ENCODE assay signal across 9 cellular contexts in genomic region chr13:45206340-45206739, GRCh38. TPM values are rescaled to one million over a fixed set of nuclear protein-coding genes. Genes with fewer than 3 reads are reported as not detected.
A peak's percentile ranks its signal among the peaks of the same experiment; 100 is the strongest.
DNase-seq lines count a peak whose midpoint lies in the region; ATAC-seq and TF ChIP-seq lines count a peak whose summit lies in the region.
"Had no signal": no experiment of that assay in that cellular context is flagged by ENCODE, and none has a peak within 500 bp of the region (broad histone marks: within the 10 kb centered on the region; RNA-seq: fewer than 3 reads in every experiment).

No MANE protein-coding gene starts in this region.

- TF ChIP-seq CTCF in osteocyte (IDR thresholded peaks at IDR 0.05) (no peak), Calu3 (IDR thresholded peaks at IDR 0.05; ENCODE audit: unreplicated experiment) (no peak)

- no TSS peak for BruUV-seq in Calu3 (replicated peaks; lab: Mats Ljungman, UMichigan)

- no peak overlapping the region for H3K4me3 ChIP-seq in Karpas-422 (ENCODE audit: low read length)
- H3K4me3 ChIP-seq: right lobe of liver had no signal

- H3K27ac Mint-ChIP-seq in osteocyte (ENCODE audit: unreplicated experiment) (peak overlapping the region; percentile 85), Calu3 (ENCODE audit: unreplicated experiment) (no peak overlapping the region)

- H3K4me1 Mint-ChIP-seq in osteocyte (ENCODE audit: unreplicated experiment) (peaks cover 36% of the 10 kb centered on the region), Calu3 (ENCODE audit: low read depth, unreplicated experiment) (peaks cover 27% of the 10 kb centered on the region)

- DNase-seq in caudate nucleus (lab: John Stamatoyannopoulos, UW) (peak in 2 of 61 donors; percentile 5 to 18), osteocyte (ENCODE audit: extremely low spot score, unreplicated experiment) (no peak), Karpas-422 (no peak), NCI-H526 treated with DMSO at 0.1 percent for 48 hours (lab: John Stamatoyannopoulos, UW) (no peak), NCI-H1417 treated with DMSO at 0.1 percent for 48 hours (lab: John Stamatoyannopoulos, UW) (no peak), Calu3 (no peak)

- ATAC-seq in GM18870 (IDR thresholded peaks at IDR 0.05; ENCODE audit: unreplicated experiment) (peak; percentile 62), HG03342 (IDR thresholded peaks at IDR 0.05; ENCODE audit: unreplicated experiment) (peak; percentile 49)

- H3K36me3 Mint-ChIP-seq in osteocyte (ENCODE audit: unreplicated experiment) (peaks cover 20% of the 10 kb centered on the region), Calu3 (ENCODE audit: insufficient read depth, unreplicated experiment) (peaks cover 4% of the 10 kb centered on the region)

- H3K9me2 ChIP-seq in Karpas-422 (replicated peaks; ENCODE audit: insufficient read depth, low read length), result no peaks in the 10 kb centered on the region

- peaks cover 73% of the 10 kb centered on the region for H3K79me2 ChIP-seq in Karpas-422 (ENCODE audit: low read length)

- H3K4me2 ChIP-seq in Karpas-422 (ENCODE audit: low read depth, low read length, poor library complexity, severe bottlenecking), result no peak overlapping the region

- no peak overlapping the region for H3K9ac ChIP-seq in Karpas-422 (ENCODE audit: low read length)

- CTCF ChIA-PET in Calu3 (lab: Charles Lee), result interaction anchor here (0.7 kb wide), 1 partner anchor 64 kb away, joined by 3 read pairs; no protein-coding TSS in a partner anchor

- peaks cover 5% of the 10 kb centered on the region; the same call in 1 of the 2 replicates for H3K36me3 ChIP-seq in Karpas-422 (ENCODE audit: insufficient read depth, low read length)
- H3K36me3 ChIP-seq: right lobe of liver had no signal

- H3K27ac ChIP-seq in caudate nucleus (ENCODE audit: low read depth, low read length) (peak overlapping the region; percentile 53), Karpas-422 (ENCODE audit: low read length) (no peak overlapping the region)

- H3K27me3 Mint-ChIP-seq in osteocyte (ENCODE audit: unreplicated experiment) (no peaks in the 10 kb centered on the region), Calu3 (ENCODE audit: unreplicated experiment) (no peaks in the 10 kb centered on the region)

- H3K4me3 Mint-ChIP-seq in osteocyte (ENCODE audit: unreplicated experiment), result no peak overlapping the region
- no peak overlapping the region for H3K4me3 Mint-ChIP-seq in Calu3 (ENCODE audit: low read depth, unreplicated experiment)

- H3K27me3 ChIP-seq in Karpas-422 (ENCODE audit: low read length), result no peaks in the 10 kb centered on the region
- H3K27me3 ChIP-seq: right lobe of liver had no signal

- intact Hi-C loops in Calu3 (cut with micrococcal nuclease; ENCODE audit: unreplicated experiment), result no loop called here

- H3K9me3 ChIP-seq in Karpas-422 (ENCODE audit: low read length), result no peaks in the 10 kb centered on the region
- H3K9me3 ChIP-seq: right lobe of liver had no signal

- H3K4me1 ChIP-seq in Karpas-422 (ENCODE audit: low read length), result peaks cover 21% of the 10 kb centered on the region

- no peak overlapping the region for H2AFZ ChIP-seq in Karpas-422 (ENCODE audit: low read length)

- H3K9me3 Mint-ChIP-seq in osteocyte (ENCODE audit: unreplicated experiment) (no peaks in the 10 kb centered on the region), Calu3 (ENCODE audit: low read depth, unreplicated experiment) (no peaks in the 10 kb centered on the region)

- no peaks in the 10 kb centered on the region for H4K20me1 ChIP-seq in Karpas-422 (ENCODE audit: insufficient read depth, low read depth, low read length)

RNA-seq across cellular contexts. Expression of gene KCTD4, which starts 5.5 kb away (rescaled TPM):
- total RNA-seq in osteocyte, result not detected in 2 replicates
- not detected in 2 replicates for total RNA-seq in Karpas-422 (2014; rRNA removed; shearing (Covaris generic); ENCODE audit: low replicate concordance)
- not detected in 2 replicates for total RNA-seq in Calu3 (2022)
- total RNA-seq: right lobe of liver had no signal
